11 cellular contexts compared by ENCODE assay signal in the genomic region with DNA sequence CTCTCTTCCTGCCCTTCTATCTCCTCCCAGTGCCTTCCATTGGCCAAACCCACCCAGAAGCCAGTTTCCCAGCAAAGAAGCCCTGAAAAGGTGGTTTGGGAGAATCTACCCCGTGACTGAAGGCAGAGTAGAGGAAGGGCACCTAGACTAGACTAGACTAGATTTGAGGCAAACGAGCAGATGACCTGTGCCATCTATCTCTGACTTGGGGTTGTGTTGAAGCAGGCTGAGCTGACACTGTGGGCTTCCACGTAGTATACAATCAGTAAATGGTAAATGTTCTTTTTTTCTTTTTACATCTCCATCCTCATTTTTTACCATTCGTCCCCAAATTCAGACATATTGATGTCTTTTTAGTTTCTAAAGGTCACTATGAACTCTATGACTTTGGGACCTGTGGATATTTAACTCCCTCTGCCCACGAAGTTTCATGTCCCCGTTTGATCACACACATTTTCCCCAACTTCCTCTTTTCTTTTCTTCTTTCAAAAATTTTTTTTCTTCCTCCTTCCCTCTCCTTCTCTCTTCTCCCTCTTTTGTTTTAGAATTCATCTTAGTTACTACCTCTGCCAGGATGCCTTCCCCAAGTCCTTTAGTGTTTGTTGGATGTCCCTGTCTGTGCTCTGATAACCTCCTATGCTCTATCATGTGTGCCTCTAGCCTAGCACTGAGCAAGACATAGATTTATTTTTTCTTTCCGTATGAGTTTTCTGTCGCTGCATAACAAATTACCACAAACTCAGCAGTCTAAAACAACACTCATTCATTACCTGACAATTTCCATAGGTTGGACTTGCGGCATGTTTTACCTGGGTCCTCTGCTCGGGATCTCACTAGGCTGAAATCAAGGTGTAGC. TPM values are rescaled to one million over a fixed set of nuclear protein-coding genes. Genes with fewer than 3 reads are reported as not detected.
DNase-seq lines count a peak whose midpoint lies in the region; ATAC-seq and TF ChIP-seq lines count a peak whose summit lies in the region.
"Had no signal": no experiment of that assay in that cellular context is flagged by ENCODE, and none has a peak within 500 bp of the region (broad histone marks: within the 10 kb centered on the region; RNA-seq: fewer than 3 reads in every experiment).

No MANE protein-coding gene starts in this region.

- peak overlapping the region in 2 of 9 donors; percentile 4 to 46 for H3K27ac Mint-ChIP-seq in naive thymus-derived CD4-positive, alpha-beta T cell
- H3K27ac Mint-ChIP-seq: CD8-positive, alpha-beta T cell had no signal

- no peak for ATAC-seq in RWPE2 (ENCODE audit: low read depth)
- ATAC-seq in lung (ENCODE audit: insufficient read depth, low FRiP score): no peak
- ATAC-seq in GM18519 (IDR thresholded peaks at IDR 0.05; ENCODE audit: low FRiP score, unreplicated experiment): no peak
- no peak for ATAC-seq in naive thymus-derived CD4-positive, alpha-beta T cell
- ATAC-seq: CD8-positive, alpha-beta T cell had no signal

- intact Hi-C loops in naive thymus-derived CD4-positive, alpha-beta T cell (cut with micrococcal nuclease): no loop called here

- no peaks in the 10 kb centered on the region for H3K9me3 ChIP-seq in BLaER1
- no peaks in the 10 kb centered on the region for H3K9me3 ChIP-seq in GM23248 (ENCODE audit: low read depth)
- no peaks in the 10 kb centered on the region for H3K9me3 ChIP-seq in RWPE2 (ENCODE audit: severe bottlenecking)
- no peaks in the 10 kb centered on the region for H3K9me3 ChIP-seq in lung (ENCODE audit: control insufficient read depth in 2 of 2, insufficient read depth in 1 of 2, low read length in 1 of 2)
- H3K9me3 ChIP-seq in naive thymus-derived CD4-positive, alpha-beta T cell (ENCODE audit: control insufficient read depth in 2 of 3, low read length in 3 of 3): no peaks in the 10 kb centered on the region

- H4K20me1 ChIP-seq in BLaER1: no peaks in the 10 kb centered on the region
- no peaks in the 10 kb centered on the region for H4K20me1 ChIP-seq in GM23248 (ENCODE audit: insufficient read depth)

- POLR2A ChIA-PET in naive thymus-derived CD4-positive, alpha-beta T cell (lab: Charles Lee): interaction anchor here (1.4 kb wide), 1 partner anchor 78 kb away, joined by 4 read pairs; no protein-coding TSS in a partner anchor

- H2AFZ ChIP-seq in GM23248: 0 out of 2 replicates have a peak overlapping the region, but pooled peaks have one; percentile 15

- H3K9me2 ChIP-seq in GM23248 (ENCODE audit: insufficient read depth): no peaks in the 10 kb centered on the region

- H3K27ac ChIP-seq in BLaER1 (no peak overlapping the region), GM23248 (peak overlapping the region; percentile 93), RWPE2 (ENCODE audit: poor library complexity, severe bottlenecking) (peak overlapping the region; percentile 91), lung (ENCODE audit: low read depth in 1 of 2, low read length in 1 of 2) (peak overlapping the region; percentile 39 to 43)
- H3K27ac ChIP-seq in naive thymus-derived CD4-positive, alpha-beta T cell (ENCODE audit: low read depth, low read length): no peak overlapping the region

- H3F3A ChIP-seq in GM23248 (ENCODE audit: insufficient read depth): peaks cover 26% of the 10 kb centered on the region

- 95% methylated on average over 10 of the region's 10 CpGs for WGBS in GM23248 (ENCODE audit: low coverage in 1 of 2, low lambda C conversion rate in 2 of 2, missing lambda C conversion rate in 2 of 2), 2 experiments
- 80 to 86% methylated on average over 10 of the region's 10 CpGs for whole genome bisulfite sequencing in lung, 2 donors

- H3K9me3 Mint-ChIP-seq in naive thymus-derived CD4-positive, alpha-beta T cell: peaks cover 0 to 1% (median 0%) of the 10 kb centered on the region in 11 donors
- H3K9me3 Mint-ChIP-seq: CD8-positive, alpha-beta T cell had no signal

- H3K4me3 Mint-ChIP-seq in naive thymus-derived CD4-positive, alpha-beta T cell: no peak overlapping the region
- H3K4me3 Mint-ChIP-seq: CD8-positive, alpha-beta T cell had no signal

- H3K79me2 ChIP-seq in GM23248 (ENCODE audit: insufficient read depth): 0 out of 2 replicates have a peak, but pooled peaks cover 4% of the 10 kb centered on the region

- H3K27me3 ChIP-seq in BLaER1 (no peaks in the 10 kb centered on the region), GM23248 (replicated peaks; ENCODE audit: insufficient read depth) (no peaks in the 10 kb centered on the region), RWPE2 (ENCODE audit: insufficient read depth, poor library complexity, severe bottlenecking) (no peaks in the 10 kb centered on the region), lung (ENCODE audit: control insufficient read depth, insufficient read depth) (no peaks in the 10 kb centered on the region)
- H3K27me3 ChIP-seq in naive thymus-derived CD4-positive, alpha-beta T cell (ENCODE audit: control insufficient read depth in 2 of 2, insufficient read depth in 2 of 2, low read length in 2 of 2): no peaks in the 10 kb centered on the region

- H3K27me3 Mint-ChIP-seq in naive thymus-derived CD4-positive, alpha-beta T cell: no peaks in the 10 kb centered on the region

- H3K4me1 Mint-ChIP-seq in naive thymus-derived CD4-positive, alpha-beta T cell: peaks cover 2 to 23% (median 6%) of the 10 kb centered on the region in 7 donors

- peak overlapping the region; percentile 40 for H3K4me2 ChIP-seq in BLaER1
- H3K4me2 ChIP-seq in GM23248 (ENCODE audit: unreplicated experiment): peak overlapping the region; percentile 30

- H3K4me3 ChIP-seq in BLaER1: no peak overlapping the region
- no peak overlapping the region for H3K4me3 ChIP-seq in GM23248
- H3K4me3 ChIP-seq in RWPE2 (ENCODE audit: severe bottlenecking): no peak overlapping the region
- H3K4me3 ChIP-seq in lung: no peak overlapping the region
- no peak overlapping the region for H3K4me3 ChIP-seq in naive thymus-derived CD4-positive, alpha-beta T cell (ENCODE audit: low read length)

- peaks cover 34% of the 10 kb centered on the region for H3K36me3 ChIP-seq in BLaER1
- H3K36me3 ChIP-seq in GM23248 (ENCODE audit: low read depth): no peaks in the 10 kb centered on the region
- no peaks in the 10 kb centered on the region for H3K36me3 ChIP-seq in RWPE2 (ENCODE audit: low read depth)
- peaks cover 2 to 12% of the 10 kb centered on the region in 2 donors for H3K36me3 ChIP-seq in lung (ENCODE audit: control insufficient read depth in 2 of 2, insufficient read depth in 2 of 2, low read length in 2 of 2)
- no peaks in the 10 kb centered on the region for H3K36me3 ChIP-seq in naive thymus-derived CD4-positive, alpha-beta T cell (ENCODE audit: control insufficient read depth in 2 of 3, insufficient read depth in 3 of 3, low read length in 3 of 3)

- CTCF ChIA-PET in naive thymus-derived CD4-positive, alpha-beta T cell (lab: Charles Lee): interaction anchor here (0.5 to 1.4 kb wide), 3 partner anchors 128 to 165 kb away, joined by 3 to 4 read pairs (median 4); no protein-coding TSS in a partner anchor

- H3K4me1 ChIP-seq in BLaER1: peaks cover 28% of the 10 kb centered on the region
- peaks cover 38% of the 10 kb centered on the region for H3K4me1 ChIP-seq in GM23248 (ENCODE audit: insufficient read depth)
- H3K4me1 ChIP-seq in RWPE2 (ENCODE audit: insufficient read depth, poor library complexity, severe bottlenecking): peaks cover 45% of the 10 kb centered on the region
- H3K4me1 ChIP-seq in lung (ENCODE audit: control insufficient read depth in 2 of 2, insufficient read depth in 2 of 2, low read length in 2 of 2): peaks cover 1 to 5% of the 10 kb centered on the region in 2 donors
- H3K4me1 ChIP-seq in naive thymus-derived CD4-positive, alpha-beta T cell (ENCODE audit: control insufficient read depth in 2 of 2, insufficient read depth in 2 of 2, low read length in 2 of 2): peaks cover 0 to 2% of the 10 kb centered on the region in 2 donors

- TF ChIP-seq CTCF in RWPE2 (IDR thresholded peaks at IDR 0.05; ENCODE audit: poor library complexity, severe bottlenecking) (no peak), lung (IDR thresholded peaks at IDR 0.05; ENCODE audit: control extremely low read depth, extremely low read depth) (no peak), GM20000 (IDR thresholded peaks at IDR 0.05; ENCODE audit: extremely low read depth, missing control alignments) (no peak)

- peaks cover 0 to 12% (median 3%) of the 10 kb centered on the region in 5 donors for H3K36me3 Mint-ChIP-seq in naive thymus-derived CD4-positive, alpha-beta T cell

- H3K9ac ChIP-seq in BLaER1 (no peak overlapping the region), GM23248 (0 out of 2 replicates have a peak overlapping the region, but pooled peaks have one; percentile 6)

- no peak for DNase-seq in GM23248
- DNase-seq in RWPE2 (ENCODE audit: low spot score): no peak
- DNase-seq in lung (ENCODE audit: low spot score): no peak
- DNase-seq in occipital lobe (lab: John Stamatoyannopoulos, UW): no peak
- DNase-seq in GM20000 (ENCODE audit: low spot score): no peak
- no peak for DNase-seq in naive thymus-derived CD4-positive, alpha-beta T cell
- DNase-seq: CD8-positive, alpha-beta T cell; NCI-H1930; nucleus accumbens had no signal

- in situ Hi-C loops in GM23248 (cut with MboI): no loop called here

RNA-seq across cellular contexts. Expression of a gene that starts 6.2 kb away (rescaled TPM):
- total RNA-seq in GM23248 (2014; rRNA removed; shearing (Covaris generic)): 11.8 and 13.8 TPM in 2 replicates
- 9.4 and 11.0 TPM in 2 replicates for polyA plus RNA-seq in GM23248 (2016; fragmentation: Nextera tagmentation; extraction: Ambion mirVana)
- 10 to 100 TPM; 57.4 to 79.0 TPM for total RNA-seq in lung
- 10 to 100 TPM in 1 of 2 donors, 1 to 10 TPM in 1; 9.5 to 14.3 TPM for polyA plus RNA-seq in lung
- 5.8 TPM for total RNA-seq in occipital lobe
- 10 to 100 TPM; 65.8 to 88.6 (median 78.7) TPM for total RNA-seq in naive thymus-derived CD4-positive, alpha-beta T cell
- 10 to 100 TPM; 20.8 to 35.3 TPM for polyA plus RNA-seq in naive thymus-derived CD4-positive, alpha-beta T cell

RNA-seq across cellular contexts. Expression of a gene that starts 36.4 kb away (rescaled TPM):
- total RNA-seq in GM23248 (2014; rRNA removed; shearing (Covaris generic)): 0.65 TPM in 1 of 2 replicates, not detected in the other
- polyA plus RNA-seq in GM23248 (2016; fragmentation: Nextera tagmentation; extraction: Ambion mirVana) (0.44 TPM in 1 of 2 replicates, not detected in the other), lung (under 1 TPM; 0.61 to 0.76 TPM)
- total RNA-seq in lung (1 to 10 TPM; 2.0 to 3.3 TPM), occipital lobe (1.6 TPM)
- not detected for total RNA-seq in naive thymus-derived CD4-positive, alpha-beta T cell
- not detected for polyA plus RNA-seq in naive thymus-derived CD4-positive, alpha-beta T cell
- total RNA-seq: CD8-positive, alpha-beta T cell had no signal

Comparison
In these comparisons a context has a peak if more than half of its experiments do, and no peak if none do; other contexts are left out.
1. H3K27ac ChIP-seq: peak in GM23248 (single experiment), RWPE2 (single experiment) and lung (2 of 2); none in BLaER1 (single experiment) and naive thymus-derived CD4-positive, alpha-beta T cell (single experiment).